Comparison of ENCODE assay signal across 23 cellular contexts in the genomic region with DNA sequence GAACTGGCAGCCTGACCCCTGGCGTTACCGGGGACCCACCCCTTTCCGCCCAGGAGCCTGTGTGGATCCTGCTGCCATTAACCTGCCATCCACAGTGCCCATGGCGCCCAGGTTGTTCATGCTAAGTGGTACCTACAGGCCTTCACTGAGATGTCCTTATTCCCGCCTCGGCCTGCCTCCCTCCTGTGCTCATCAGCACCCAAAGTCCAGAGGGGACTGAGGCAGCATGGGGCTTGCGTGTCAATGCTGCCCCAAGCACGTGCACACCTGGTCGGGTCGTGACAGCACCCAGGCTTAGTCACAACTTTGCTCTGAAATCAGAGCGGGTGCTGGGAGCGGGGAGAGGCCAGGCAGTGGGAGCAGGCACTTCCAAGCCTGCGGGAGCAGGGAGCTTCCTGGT.
"Had no signal": no experiment of that assay in that cellular context is flagged by ENCODE, and none has a peak within 500 bp of the region (broad histone marks: within the 10 kb centered on the region; RNA-seq: fewer than 3 reads in every experiment).

No MANE protein-coding gene starts in this region.

- H3K9me3 Mint-ChIP-seq: immature natural killer cell; natural killer cell treated with Interleukin-12 subunit alpha and Interleukin-12 subunit beta and Interleukin-15 and Interleukin-18, amount 100 ng/mL, for 72 hours had no signal

- H3K27ac Mint-ChIP-seq: stimulated activated effector memory CD8-positive, alpha-beta T cell treated with anti-CD3 and anti-CD28 coated beads, Interleukin-12 subunit alpha, Interleukin-12 subunit beta, amount 100 ng/mL, for 72 hours had no signal

- ATAC-seq: mucosa of descending colon; naive thymus-derived CD4-positive, alpha-beta T cell; natural killer cell treated with Interleukin-12 subunit alpha and Interleukin-12 subunit beta and Interleukin-15 and Interleukin-18, amount 100 ng/mL, for 72 hours; pancreas; right cardiac atrium; sciatic nerve; stimulated activated effector memory CD8-positive, alpha-beta T cell treated with anti-CD3 and anti-CD28 coated beads, Interleukin-12 subunit alpha, Interleukin-12 subunit beta, amount 100 ng/mL, for 72 hours; upper lobe of right lung had no signal

- H3K36me3 ChIP-seq: prostate gland, thoracic aorta, upper lobe of right lung had no signal

- H3K9me3 ChIP-seq: mucosa of descending colon, pancreas, prostate gland, suprapubic skin, thoracic aorta, tibial artery, upper lobe of right lung had no signal

- H3K27me3 Mint-ChIP-seq: naive thymus-derived CD4-positive, alpha-beta T cell; natural killer cell treated with Interleukin-12 subunit alpha and Interleukin-12 subunit beta and Interleukin-15 and Interleukin-18, amount 100 ng/mL, for 72 hours; stimulated activated naive CD8-positive, alpha-beta T cell treated with anti-CD3 and anti-CD28 coated beads, Interleukin-15, Interleukin-2, amounts not matched to agents 100 ng/mL and 50 ng/mL, for 24 hours had no signal

- H3K4me3 Mint-ChIP-seq: natural killer cell treated with Interleukin-12 subunit alpha and Interleukin-12 subunit beta and Interleukin-15 and Interleukin-18, amount 100 ng/mL, for 72 hours; stimulated activated naive CD8-positive, alpha-beta T cell treated with anti-CD3 and anti-CD28 coated beads, Interleukin-15, Interleukin-2, amounts not matched to agents 100 ng/mL and 50 ng/mL, for 24 hours had no signal

- H3K4me1 ChIP-seq: prostate gland had no signal

- H3K4me3 ChIP-seq: left ventricle myocardium inferior, lung, mucosa of descending colon, pancreas, prostate gland, skin epidermis, suprapubic skin, thoracic aorta, tibial artery, upper lobe of right lung had no signal

- DNase-seq: hypothalamus; immature natural killer cell; left ventricle myocardium inferior; midbrain; mucosa of descending colon; naive thymus-derived CD4-positive, alpha-beta T cell; nucleus accumbens; retina; stimulated activated CD4-positive, alpha-beta T cell treated with anti-CD3 and anti-CD28 coated beads, Interleukin-4, amount 100 ng/mL, for 24 hours; tibial artery; trophoblast cell; upper lobe of right lung had no signal

- H3K27ac ChIP-seq: left ventricle myocardium inferior, pancreas, prostate gland, skin epidermis, suprapubic skin, thoracic aorta, tibial artery, upper lobe of right lung had no signal

- H3K27me3 ChIP-seq: pancreas, suprapubic skin, tibial artery, upper lobe of right lung had no signal
